8 cellular contexts compared by ENCODE assay signal in genomic region chr20:35883778-35884540, GRCh38.
DNase-seq lines count a peak whose midpoint lies in the region; ATAC-seq, FAIRE-seq and TF ChIP-seq lines count a peak whose summit lies in the region.

No MANE protein-coding gene starts in this region.

- TF ChIP-seq CTCF in D721Med (IDR thresholded peaks at IDR 0.05; ENCODE audit: insufficient read depth, missing control alignments) (peak; percentile 83), pancreas (IDR thresholded peaks at IDR 0.05) (peak in 3 of 4 donors; percentile 42 to 53 (median 46)), testis (IDR thresholded peaks at IDR 0.05) (peak; percentile 32 to 70 (median 63))

- no peak for TF ChIP-seq EP300 in Ishikawa (IDR thresholded peaks at IDR 0.05; ENCODE audit: borderline replicate concordance)

- no peaks in the 10 kb centered on the region for H3K9me3 Mint-ChIP-seq in activated naive CD4-positive, alpha-beta T cell treated with anti-CD3 and anti-CD28 coated beads, Interleukin-2, amount 10 ng/mL, durations not matched to agents 7 days and 5 days

- peak; percentile 85 for TF ChIP-seq RAD21 in Ishikawa (IDR thresholded peaks at IDR 0.05; ENCODE audit: low read depth)

- H3K36me3 ChIP-seq in pancreas (no peaks in the 10 kb centered on the region), testis (ENCODE audit: low read depth, missing control alignments) (no peaks in the 10 kb centered on the region)

- intact Hi-C loops in pancreas (cut with DNase I) (loop anchor here in 1 of 3 donors (5.0 kb wide), 1 partner anchor 372 kb away; no protein-coding TSS in a partner anchor), testis (cut with DNase I; ENCODE audit: low total_unique reads) (no loop called here)

- no peak overlapping the region for H3K27ac Mint-ChIP-seq in activated naive CD4-positive, alpha-beta T cell treated with anti-CD3 and anti-CD28 coated beads, Interleukin-2, amount 10 ng/mL, durations not matched to agents 7 days and 5 days

- FAIRE-seq in D721Med (lab: Jason Lieb, UNC) (no peak), pancreas (lab: Jason Lieb, UNC) (no peak)

- H3K4me1 Mint-ChIP-seq in activated naive CD4-positive, alpha-beta T cell treated with anti-CD3 and anti-CD28 coated beads, Interleukin-2, amount 10 ng/mL, durations not matched to agents 7 days and 5 days, result peaks cover 8% of the 10 kb centered on the region

- in situ Hi-C loops in SK-MEL-5 (cut with HindIII; ENCODE audit: low pct_unique_long_range_greater_than_20kb, low sequenced_read_pairs), result no loop called here

- H3K27ac ChIP-seq in pancreas, result no peak overlapping the region
- H3K27ac ChIP-seq in testis, result peak overlapping the region in 1 of 2 donors; percentile 38

- no peak for TF ChIP-seq POLR2A in testis (IDR thresholded peaks at IDR 0.05)

- WGBS in pancreas, 2 donors, result 47 to 48% methylated on average over 10 of the region's 10 CpGs
- 38 to 59% methylated on average over 10 of the region's 10 CpGs for WGBS in testis, 2 donors

- no peak overlapping the region for H3K4me3 ChIP-seq in pancreas
- no peak overlapping the region for H3K4me3 ChIP-seq in testis

- H3K9me3 ChIP-seq in pancreas, result no peaks in the 10 kb centered on the region
- no peaks in the 10 kb centered on the region for H3K9me3 ChIP-seq in testis

- no peaks in the 10 kb centered on the region for H3K4me1 ChIP-seq in pancreas
- H3K4me1 ChIP-seq in testis, result no peaks in the 10 kb centered on the region

- peaks cover 6% of the 10 kb centered on the region for H3K36me3 Mint-ChIP-seq in activated naive CD4-positive, alpha-beta T cell treated with anti-CD3 and anti-CD28 coated beads, Interleukin-2, amount 10 ng/mL, durations not matched to agents 7 days and 5 days

- H3K27me3 ChIP-seq in pancreas (no peaks in the 10 kb centered on the region), testis (no peaks in the 10 kb centered on the region)

- CTCF ChIA-PET in activated naive CD4-positive, alpha-beta T cell treated with anti-CD3 and anti-CD28 coated beads, Interleukin-2, amount 10 ng/mL, durations not matched to agents 7 days and 5 days (lab: Charles Lee), result interaction anchor here (0.7 to 1.7 kb wide), 14 partner anchors 8 to 420 kb away, joined by 3 to 9 read pairs (median 3); partner anchors contain the start of genes NFS1, ROMO1 and SCAND1

- H3K27me3 Mint-ChIP-seq in activated naive CD4-positive, alpha-beta T cell treated with anti-CD3 and anti-CD28 coated beads, Interleukin-2, amount 10 ng/mL, durations not matched to agents 7 days and 5 days, result no peaks in the 10 kb centered on the region

- ATAC-seq in pancreas (peak; percentile 86 to 99 (median 95)), HG03565 (IDR thresholded peaks at IDR 0.05; ENCODE audit: unreplicated experiment) (no peak)

- DNase-seq in D721Med (ENCODE audit: insufficient read length, low spot score) (peak; percentile 41), SK-MEL-5 (ENCODE audit: low read depth, low spot score) (peak; percentile 90), germinal center (ENCODE audit: low spot score) (peak; percentile 64), pancreas (peak; percentile 37 to 64 (median 52)), testis (peak; percentile 82)
- DNase-seq in activated naive CD4-positive, alpha-beta T cell treated with anti-CD3 and anti-CD28 coated beads, Interleukin-2, amount 10 ng/mL, durations not matched to agents 7 days and 5 days, result peak; percentile 78

- H3K4me3 Mint-ChIP-seq in activated naive CD4-positive, alpha-beta T cell treated with anti-CD3 and anti-CD28 coated beads, Interleukin-2, amount 10 ng/mL, durations not matched to agents 7 days and 5 days, result no peak overlapping the region

TF ChIP-seq in Ishikawa, 13 proteins besides CTCF, POLR2A, EP300 and RAD21:
- TF ChIP-seq YY1 (IDR thresholded peaks at IDR 0.05; ENCODE audit: low read depth) (no peak), ZBTB7A (IDR thresholded peaks at IDR 0.05; ENCODE audit: low read depth) (no peak), MAX (IDR thresholded peaks at IDR 0.05) (no peak), TEAD4 (IDR thresholded peaks at IDR 0.05) (peak; percentile 73)
TF ChIP-seq in Ishikawa: peak in this region for 1.
